ENCODE assay signal across 8 cellular contexts in genomic region chr2:39851691-39852110, GRCh38.
A peak's percentile ranks its signal among the peaks of the same experiment; 100 is the strongest.
DNase-seq lines count a peak whose midpoint lies in the region; ATAC-seq and TF ChIP-seq lines count a peak whose summit lies in the region.

No MANE protein-coding gene starts in this region.

- TF ChIP-seq CTCF in fibroblast of the aortic adventitia (IDR thresholded peaks at IDR 0.05; ENCODE audit: insufficient read depth, low read length): no peak

- H3K27me3 Mint-ChIP-seq in activated CD4-positive, alpha-beta T cell treated with anti-CD3 and anti-CD28 coated beads, Interleukin-2, amount 10 ng/mL, durations not matched to agents 7 days and 5 days: peaks cover 17% of the 10 kb centered on the region

- H3K4me3 ChIP-seq in fibroblast of the aortic adventitia (ENCODE audit: low read depth, low read length): no peak overlapping the region

- peak; percentile 74 for DNase-seq in GM03348 (ENCODE audit: low spot score)
- DNase-seq in fibroblast of the aortic adventitia (ENCODE audit: low read depth): peak; percentile 10
- DNase-seq in NCI-H2196 treated with DMSO at 0.1 percent for 48 hours (lab: John Stamatoyannopoulos, UW; ENCODE audit: unreplicated experiment): no peak
- DNase-seq in activated CD4-positive, alpha-beta T cell treated with anti-CD3 and anti-CD28 coated beads, Interleukin-2, amount 10 ng/mL, durations not matched to agents 7 days and 5 days: no peak
- no peak for DNase-seq in activated T-cell treated with anti-CD3 and anti-CD28 coated beads, Interleukin-2, amount 50 U/mL, for 1 hour
- no peak for DNase-seq in stimulated activated CD4-positive, alpha-beta T cell treated with anti-CD3 and anti-CD28 coated beads, Interleukin-2, amount 100 ng/mL, for 24 hours

- peaks cover 8% of the 10 kb centered on the region for H3K4me1 Mint-ChIP-seq in activated CD4-positive, alpha-beta T cell treated with anti-CD3 and anti-CD28 coated beads, Interleukin-2, amount 10 ng/mL, durations not matched to agents 7 days and 5 days

- no peaks in the 10 kb centered on the region for H3K9me3 Mint-ChIP-seq in activated CD4-positive, alpha-beta T cell treated with anti-CD3 and anti-CD28 coated beads, Interleukin-2, amount 10 ng/mL, durations not matched to agents 7 days and 5 days

- POLR2A ChIA-PET in activated CD4-positive, alpha-beta T cell treated with anti-CD3 and anti-CD28 coated beads, Interleukin-2, amount 10 ng/mL, durations not matched to agents 7 days and 5 days (lab: Charles Lee): no interaction called here

- no peaks in the 10 kb centered on the region for H3K36me3 Mint-ChIP-seq in activated CD4-positive, alpha-beta T cell treated with anti-CD3 and anti-CD28 coated beads, Interleukin-2, amount 10 ng/mL, durations not matched to agents 7 days and 5 days (ENCODE audit: low read depth)

- H3K27ac ChIP-seq in KOPT-K1 (ENCODE audit: low read depth, low read length, poor library complexity, severe bottlenecking): peak overlapping the region; percentile 56

- no peak overlapping the region for H3K27ac Mint-ChIP-seq in activated CD4-positive, alpha-beta T cell treated with anti-CD3 and anti-CD28 coated beads, Interleukin-2, amount 10 ng/mL, durations not matched to agents 7 days and 5 days

- no peaks in the 10 kb centered on the region for H3K36me3 ChIP-seq in KOPT-K1 (ENCODE audit: insufficient read depth, low read length)

- CTCF ChIA-PET in activated CD4-positive, alpha-beta T cell treated with anti-CD3 and anti-CD28 coated beads, Interleukin-2, amount 10 ng/mL, durations not matched to agents 7 days and 5 days (lab: Charles Lee): no interaction called here

- no peaks in the 10 kb centered on the region for H3K9me3 ChIP-seq in KOPT-K1 (ENCODE audit: insufficient read depth, low read length, poor library complexity, severe bottlenecking)

- ATAC-seq in GM21526 (IDR thresholded peaks at IDR 0.05; ENCODE audit: low FRiP score, unreplicated experiment): peak; percentile 92

- H3K4me3 Mint-ChIP-seq in activated CD4-positive, alpha-beta T cell treated with anti-CD3 and anti-CD28 coated beads, Interleukin-2, amount 10 ng/mL, durations not matched to agents 7 days and 5 days: no peak overlapping the region

Comparison
In these comparisons a context has a peak if more than half of its experiments do, and no peak if none do; other contexts are left out.
1. DNase-seq: peak in GM03348 (single experiment) and fibroblast of the aortic adventitia (single experiment); none in NCI-H2196 treated with DMSO at 0.1 percent for 48 hours (single experiment), activated CD4-positive, alpha-beta T cell treated with anti-CD3 and anti-CD28 coated beads, Interleukin-2, amount 10 ng/mL, durations not matched to agents 7 days and 5 days (single experiment), activated T-cell treated with anti-CD3 and anti-CD28 coated beads, Interleukin-2, amount 50 U/mL, for 1 hour (single experiment) and stimulated activated CD4-positive, alpha-beta T cell treated with anti-CD3 and anti-CD28 coated beads, Interleukin-2, amount 100 ng/mL, for 24 hours (0 of 2).